ENCODE assay signal across 10 cellular contexts in the genomic region with DNA sequence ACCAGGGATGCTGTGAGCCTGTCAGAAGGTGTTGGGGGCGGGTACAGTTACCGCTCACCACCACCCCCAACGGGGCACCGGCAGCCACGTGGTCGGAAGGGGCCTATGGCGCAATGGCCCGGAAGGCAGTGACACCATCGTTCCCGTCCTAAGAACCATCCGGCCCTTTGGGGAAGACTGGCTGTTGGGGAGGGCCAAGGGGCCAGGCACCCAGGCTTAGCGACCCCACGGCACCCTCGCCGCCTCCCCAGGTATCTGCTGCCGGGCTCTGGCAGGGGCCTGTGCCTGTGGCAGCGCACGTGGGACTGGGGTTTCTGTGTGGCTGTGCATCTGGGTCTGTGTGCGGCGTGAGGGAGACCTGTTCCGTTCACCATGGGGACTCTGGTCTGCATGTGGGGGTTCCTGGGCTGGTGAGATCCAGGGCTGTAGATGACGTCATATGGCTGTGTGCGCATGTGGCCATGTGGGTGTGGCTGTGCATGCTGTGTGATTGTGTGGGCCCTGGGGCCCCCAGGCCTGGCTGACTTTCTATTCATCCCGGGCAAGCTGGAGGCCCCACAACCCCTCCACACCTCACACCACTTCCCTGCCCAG. TPM values are rescaled to one million over a fixed set of nuclear protein-coding genes. Genes with fewer than 3 reads are reported as not detected.
DNase-seq lines count a peak whose midpoint lies in the region; ATAC-seq and TF ChIP-seq lines count a peak whose summit lies in the region.
"Had no signal": no experiment of that assay in that cellular context is flagged by ENCODE, and none has a peak within 500 bp of the region (broad histone marks: within the 10 kb centered on the region; RNA-seq: fewer than 3 reads in every experiment).

No MANE protein-coding gene starts in this region.

- H4K20me1 ChIP-seq in Loucy (ENCODE audit: insufficient read depth, low read length, poor library complexity, severe bottlenecking), result peaks cover 8% of the 10 kb centered on the region

- TF ChIP-seq CTCF in Loucy (conservative IDR thresholded peaks at IDR 0.05; ENCODE audit: low read length), result no peak

- intact Hi-C loops in right cardiac atrium (cut with DNase I), result loop anchor here in 2 of 4 donors (10.0 kb wide), 2 partner anchors 119 to 219 kb away; partner anchors contain the start of gene RNF215 (in 1 of the 2)

- peaks cover 26% of the 10 kb centered on the region for H3K4me1 ChIP-seq in Loucy (ENCODE audit: insufficient read depth, low read length, poor library complexity, severe bottlenecking)
- H3K4me1 ChIP-seq in right cardiac atrium (ENCODE audit: control insufficient read depth, insufficient read depth, low read length), result no peaks in the 10 kb centered on the region

- H3K27ac ChIP-seq in right cardiac atrium (ENCODE audit: low read length), result no peak overlapping the region

- no peaks in the 10 kb centered on the region for H3K9me3 ChIP-seq in Loucy (ENCODE audit: insufficient read depth, low read depth, low read length)
- no peaks in the 10 kb centered on the region for H3K9me3 ChIP-seq in right cardiac atrium (ENCODE audit: control insufficient read depth, low read length)

- DNase-seq in CD1c-positive myeloid dendritic cell (ENCODE audit: extremely low spot score) (peak; percentile 79), right cardiac atrium (peak; percentile 59 to 85 (median 81)), SW480 (ENCODE audit: low spot score) (no peak), NCI-H187 treated with DMSO at 0.1 percent for 48 hours (lab: John Stamatoyannopoulos, UW) (no peak)
- DNase-seq in activated CD8-positive, alpha-beta memory T cell treated with anti-CD3 and anti-CD28 coated beads, Interleukin-2, amount 50 U/mL, for 48 hours, result peak; percentile 90
- DNase-seq in stimulated activated CD8-positive, alpha-beta memory T cell treated with anti-CD3 and anti-CD28 coated beads, Interleukin-15, amount 100 ng/mL, for 4 hours (ENCODE audit: low read depth in 2 of 2), result peak; percentile 69 to 82

- H3K27me3 ChIP-seq in Loucy (ENCODE audit: insufficient read depth, low read length, poor library complexity, severe bottlenecking) (no peaks in the 10 kb centered on the region), right cardiac atrium (ENCODE audit: control insufficient read depth, insufficient read depth) (no peaks in the 10 kb centered on the region)

- ATAC-seq in GM21390 (IDR thresholded peaks at IDR 0.05; ENCODE audit: unreplicated experiment) (peak; percentile 70), right cardiac atrium (peak; percentile 31 to 39)

- H3K79me2 ChIP-seq in Loucy (ENCODE audit: insufficient read depth, low read length), result peaks cover 32% of the 10 kb centered on the region

- H3K36me3 ChIP-seq in Loucy (ENCODE audit: insufficient read depth, low read length), result no peaks in the 10 kb centered on the region; the same call in 1 of the 2 replicates

- peak overlapping the region; percentile 82 for H3K4me2 ChIP-seq in Loucy (ENCODE audit: low read depth, low read length, poor library complexity, severe bottlenecking)

- H3K9me2 ChIP-seq in Loucy (replicated peaks; ENCODE audit: low read depth, low read length), result no peaks in the 10 kb centered on the region

- H3K4me3 ChIP-seq in Loucy (ENCODE audit: low read length, poor library complexity, severe bottlenecking) (peak overlapping the region; percentile 91), right cardiac atrium (ENCODE audit: low read length) (no peak overlapping the region)

- peak overlapping the region; percentile 96 for H3K9ac ChIP-seq in Loucy (ENCODE audit: low read depth, low read length, poor library complexity, severe bottlenecking)

- no peak overlapping the region for H2AFZ ChIP-seq in Loucy (ENCODE audit: low read length)

- 66% methylated on average over 24 of the region's 24 CpGs for WGBS in right cardiac atrium

- H3F3A ChIP-seq in Loucy (ENCODE audit: low read depth), result no peaks in the 10 kb centered on the region

RNA-seq across cellular contexts. Expression of gene OSM, which starts 0.7 kb away (rescaled TPM):
- 1 to 10 TPM in 1 of 4 donors, under 1 TPM in 3; 0.17 to 1.5 (median 0.26) TPM for total RNA-seq in right cardiac atrium
- 0.81 TPM for polyA plus RNA-seq in right cardiac atrium
- total RNA-seq: endothelial cell of umbilical vein had no signal
- polyA plus RNA-seq: BJ, endothelial cell of umbilical vein had no signal

RNA-seq across cellular contexts. Expression of gene LIF, which starts 19.4 kb away (rescaled TPM):
- 1 to 10 TPM in 1 of 4 donors, under 1 TPM in 3; 0.09 to 3.7 (median 0.43) TPM for total RNA-seq in right cardiac atrium
- 0.54 TPM for polyA plus RNA-seq in right cardiac atrium

RNA-seq across cellular contexts. Expression of gene CASTOR1, which starts 23.4 kb away (rescaled TPM):
- 1 to 10 TPM; 7.0 to 9.0 (median 7.4) TPM for total RNA-seq in right cardiac atrium
- 6.4 TPM for polyA plus RNA-seq in right cardiac atrium

Comparison
In these comparisons a context has a peak if more than half of its experiments do, and no peak if none do; other contexts are left out.
1. DNase-seq: peak in CD1c-positive myeloid dendritic cell (single experiment), activated CD8-positive, alpha-beta memory T cell treated with anti-CD3 and anti-CD28 coated beads, Interleukin-2, amount 50 U/mL, for 48 hours (single experiment), right cardiac atrium (3 of 3) and stimulated activated CD8-positive, alpha-beta memory T cell treated with anti-CD3 and anti-CD28 coated beads, Interleukin-15, amount 100 ng/mL, for 4 hours (2 of 2); none in SW480 (single experiment) and NCI-H187 treated with DMSO at 0.1 percent for 48 hours (single experiment).